In the genomic region with DNA sequence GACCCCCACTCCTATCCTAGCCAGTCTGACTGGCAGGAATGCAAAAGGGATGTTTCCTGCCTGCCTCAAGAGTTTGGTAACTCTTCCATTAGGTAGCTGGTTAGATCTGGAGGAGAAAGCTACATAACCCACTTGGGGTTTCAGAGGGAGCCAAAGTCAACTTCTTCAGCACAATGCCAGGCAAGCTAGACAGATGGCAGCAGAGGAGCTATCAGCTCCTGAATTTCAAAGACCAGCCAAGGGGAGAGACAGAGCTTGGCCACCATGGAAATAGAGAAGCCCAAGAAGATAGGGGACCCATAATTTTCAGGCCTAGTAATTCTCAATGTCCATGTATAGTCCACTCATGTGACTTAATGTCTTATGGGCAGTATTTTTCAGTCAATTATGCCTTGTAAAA, we compare ENCODE assay signal across 19 cellular contexts. TPM values are rescaled to one million over a fixed set of nuclear protein-coding genes. Genes with fewer than 3 reads are reported as not detected.
DNase-seq lines count a peak whose midpoint lies in the region; ATAC-seq and TF ChIP-seq lines count a peak whose summit lies in the region.
"Had no signal": no experiment of that assay in that cellular context is flagged by ENCODE, and none has a peak within 500 bp of the region (broad histone marks: within the 10 kb centered on the region; RNA-seq: fewer than 3 reads in every experiment).

No MANE protein-coding gene starts in this region.

- H3K27ac ChIP-seq in H9 (ENCODE audit: insufficient read length, low read depth, low read length), result no peak overlapping the region
- H3K27ac ChIP-seq in RWPE2 (ENCODE audit: poor library complexity, severe bottlenecking), result no peak overlapping the region
- H3K27ac ChIP-seq in mesenchymal stem cell (ENCODE audit: low read length, poor library complexity, severe bottlenecking), result no peak overlapping the region

- no peak overlapping the region for H3K23ac ChIP-seq in H9 (ENCODE audit: insufficient read length, low read depth, low read length)
- H3K23ac ChIP-seq in mesenchymal stem cell (ENCODE audit: low read length in 2 of 2), result no peak overlapping the region

- TF ChIP-seq CTCF in AG09309 (IDR thresholded peaks at IDR 0.05; ENCODE audit: control insufficient read depth, insufficient read depth, low read depth, low read length, missing control alignments), result peak; percentile 13
- peak; percentile 20; the same call in 1 of the 3 replicates for TF ChIP-seq CTCF in H9 (conservative IDR thresholded peaks at IDR 0.05)
- peak; percentile 14 for TF ChIP-seq CTCF in RWPE2 (IDR thresholded peaks at IDR 0.05; ENCODE audit: poor library complexity, severe bottlenecking)

- H2BK120ac ChIP-seq in H9 (ENCODE audit: low read depth, low read length, poor library complexity, severe bottlenecking) (no peak overlapping the region), mesenchymal stem cell (ENCODE audit: low read depth, low read length) (no peak overlapping the region)

- H3K4me2 ChIP-seq in H9 (ENCODE audit: insufficient read depth, insufficient read length, low read length) (no peak overlapping the region), mesenchymal stem cell (ENCODE audit: low read length, poor library complexity, severe bottlenecking) (no peak overlapping the region)

- H4K91ac ChIP-seq in H9 (ENCODE audit: insufficient read length, low read depth, low read length), result no peak overlapping the region
- H4K91ac ChIP-seq in mesenchymal stem cell (ENCODE audit: low read length), result no peak overlapping the region

- H3K79me2 ChIP-seq in H9 (ENCODE audit: insufficient read depth, low read length), result no peaks in the 10 kb centered on the region

- H3K18ac ChIP-seq in H9 (ENCODE audit: insufficient read length, low read depth, low read length) (no peak overlapping the region), mesenchymal stem cell (ENCODE audit: low read depth in 1 of 2, low read length in 2 of 2) (no peak overlapping the region)

- H2BK15ac ChIP-seq in H9 (ENCODE audit: low read depth, low read length) (no peak overlapping the region), mesenchymal stem cell (ENCODE audit: low read depth, poor library complexity, severe bottlenecking) (no peak overlapping the region)

- H3K4me1 ChIP-seq in H9 (ENCODE audit: insufficient read depth, low read length) (no peaks in the 10 kb centered on the region), RWPE2 (ENCODE audit: insufficient read depth, poor library complexity, severe bottlenecking) (no peaks in the 10 kb centered on the region), mesenchymal stem cell (ENCODE audit: control insufficient read depth, insufficient read depth, low read depth, low read length) (no peaks in the 10 kb centered on the region)

- no peaks in the 10 kb centered on the region for H3K27me3 Mint-ChIP-seq in H9 (ENCODE audit: low read depth)

- no peaks in the 10 kb centered on the region for H3K36me3 ChIP-seq in RWPE2 (ENCODE audit: low read depth)
- no peaks in the 10 kb centered on the region for H3K36me3 ChIP-seq in mesenchymal stem cell (ENCODE audit: control insufficient read depth in 1 of 2, insufficient read depth in 2 of 2, low read depth in 1 of 2, low read length in 2 of 2)

- peaks cover 59 to 68% of the 10 kb centered on the region in 2 experiments for H3K9me3 Mint-ChIP-seq in H9
- H3K9me3 Mint-ChIP-seq: immature natural killer cell had no signal

- H3K14ac ChIP-seq in H9 (ENCODE audit: insufficient read depth, low read length), result no peak overlapping the region
- H3K14ac ChIP-seq in mesenchymal stem cell (ENCODE audit: low read length in 2 of 2), result no peak overlapping the region

- H4K8ac ChIP-seq in H9 (replicated peaks; ENCODE audit: insufficient read length, low read depth, low read length) (no peak overlapping the region), mesenchymal stem cell (ENCODE audit: low read length) (no peak overlapping the region)

- H3K4ac ChIP-seq in H9 (ENCODE audit: low read depth, low read length), result no peak overlapping the region
- no peak overlapping the region for H3K4ac ChIP-seq in mesenchymal stem cell (ENCODE audit: low read depth in 1 of 2, low read length in 2 of 2)

- H3K9ac ChIP-seq in H9 (ENCODE audit: extremely low read depth, insufficient read length, low read length) (no peak overlapping the region), mesenchymal stem cell (ENCODE audit: low read length) (no peak overlapping the region)

- no peak overlapping the region for H3K4me3 ChIP-seq in AG09309 (ENCODE audit: control insufficient read depth, low read depth, low read length)
- no peak overlapping the region for H3K4me3 ChIP-seq in RWPE2 (ENCODE audit: severe bottlenecking)
- no peak overlapping the region for H3K4me3 ChIP-seq in mesenchymal stem cell (ENCODE audit: insufficient read depth in 1 of 2, low read depth in 1 of 2, low read length in 2 of 2)

- H3K4me1 Mint-ChIP-seq in H9, result peaks cover 7 to 9% of the 10 kb centered on the region in 2 experiments; a peak in 3 of 4 replicates
- H3K4me1 Mint-ChIP-seq: B cell, IgD-negative memory B cell, immature natural killer cell had no signal

- intact Hi-C loops in Right ventricle myocardium inferior (cut with DNase I), result no loop called here

- no peak overlapping the region for H3T11ph ChIP-seq in H9 (ENCODE audit: low read length)

- H3K79me1 ChIP-seq in H9 (ENCODE audit: insufficient read depth, low read depth, low read length, poor library complexity, severe bottlenecking) (no peaks in the 10 kb centered on the region), mesenchymal stem cell (replicated peaks; ENCODE audit: low read length, poor library complexity, severe bottlenecking) (no peaks in the 10 kb centered on the region)

- no peak overlapping the region for H3K4me3 Mint-ChIP-seq in H9
- H3K4me3 Mint-ChIP-seq: B cell, IgD-negative memory B cell, immature natural killer cell had no signal

- ATAC-seq in RWPE2 (ENCODE audit: low read depth), result no peak
- no peak for ATAC-seq in HG03342 (IDR thresholded peaks at IDR 0.05; ENCODE audit: unreplicated experiment)
- no peak for ATAC-seq in Right ventricle myocardium inferior

- no peaks in the 10 kb centered on the region for H4K20me1 ChIP-seq in H9 (ENCODE audit: control insufficient read depth, insufficient read depth, insufficient read length)

- H2AK5ac ChIP-seq in H9 (ENCODE audit: insufficient read length, low read length), result no peak overlapping the region
- no peak overlapping the region for H2AK5ac ChIP-seq in mesenchymal stem cell (ENCODE audit: low read length, severe bottlenecking)

- H2BK5ac ChIP-seq in H9 (ENCODE audit: insufficient read length, low read length) (no peak overlapping the region), mesenchymal stem cell (ENCODE audit: low read depth, low read length, poor library complexity, severe bottlenecking) (no peak overlapping the region)

- no peaks in the 10 kb centered on the region for H3K23me2 ChIP-seq in H9 (ENCODE audit: insufficient read length, low read depth, low read length, poor library complexity, severe bottlenecking)

- no peak overlapping the region for H2BK20ac ChIP-seq in H9 (ENCODE audit: low read depth, low read length, poor library complexity, severe bottlenecking)

- no peak overlapping the region for H4K5ac ChIP-seq in H9 (ENCODE audit: insufficient read length, low read depth, low read length)

- H2AFZ ChIP-seq in H9 (ENCODE audit: low read length) (no peak overlapping the region), mesenchymal stem cell (ENCODE audit: low read depth, low read length) (no peak overlapping the region)

- H3K56ac ChIP-seq in H9 (ENCODE audit: insufficient read length, low read depth, low read length), result no peak overlapping the region

- H3K27me3 ChIP-seq in H9 (ENCODE audit: insufficient read depth, low read length), result no peaks in the 10 kb centered on the region
- H3K27me3 ChIP-seq in RWPE2 (ENCODE audit: insufficient read depth, poor library complexity, severe bottlenecking), result no peaks in the 10 kb centered on the region
- peaks cover 0 to 13% of the 10 kb centered on the region in 2 experiments for H3K27me3 ChIP-seq in mesenchymal stem cell (ENCODE audit: control insufficient read depth in 1 of 2, insufficient read depth in 1 of 2, low read length in 2 of 2)

- H3K27ac Mint-ChIP-seq in H9, result no peak overlapping the region
- H3K27ac Mint-ChIP-seq: B cell, immature natural killer cell had no signal

- H3K9me3 ChIP-seq in H9 (ENCODE audit: control insufficient read depth, low read depth, low read length) (peaks cover 20% of the 10 kb centered on the region), RWPE2 (ENCODE audit: severe bottlenecking) (no peaks in the 10 kb centered on the region), mesenchymal stem cell (ENCODE audit: control insufficient read depth, low read length) (peaks cover 4% of the 10 kb centered on the region)

- DNase-seq in AG09309 (ENCODE audit: low read depth) (no peak), H9 (no peak), RWPE2 (ENCODE audit: low spot score) (no peak), fibroblast of peridontal ligament (ENCODE audit: extremely low read depth) (peak; percentile 2), Right ventricle myocardium inferior (ENCODE audit: missing footprints) (no peak), mesenchymal stem cell (no peak), GM19240 (ENCODE audit: insufficient read length, low spot score) (no peak)
- DNase-seq: activated CD4-positive, alpha-beta T cell treated with anti-CD3 and anti-CD28 coated beads for 1 hour; activated CD8-positive, alpha-beta memory T cell treated with anti-CD3 and anti-CD28 coated beads, Interleukin-2, amount 50 U/mL, for 4 hours; activated naive CD4-positive, alpha-beta T cell treated with Interleukin-2 at 50 U/mL for 16 hours; foreskin melanocyte; immature natural killer cell; NCI-H1417; NCI-H345; occipital lobe; stimulated activated CD4-positive, alpha-beta T cell treated with anti-CD3 and anti-CD28 coated beads, Interleukin-4, amount 100 ng/mL, for 4 hours had no signal

- peaks cover 0 to 4% (median 2%) of the 10 kb centered on the region in 3 experiments; a peak in 2 of 7 replicates for H3K36me3 Mint-ChIP-seq in H9 (ENCODE audit: insufficient read depth in 1 of 3, low read depth in 3 of 3)
- H3K36me3 Mint-ChIP-seq: IgD-negative memory B cell, immature natural killer cell had no signal

- H2BK12ac ChIP-seq in H9 (ENCODE audit: insufficient read length, low read depth, low read length), result no peak overlapping the region
- H2BK12ac ChIP-seq in mesenchymal stem cell (ENCODE audit: low read length in 2 of 2), result no peak overlapping the region

RNA-seq across cellular contexts. Expression of a gene that starts 56.4 kb away (rescaled TPM):
- total RNA-seq in H9 (2021) (133 TPM in 2 replicates), Right ventricle myocardium inferior (21.9 TPM)
- polyA plus RNA-seq in mesenchymal stem cell (2013, experiment 1 of 2), result 85.4 TPM
- polyA plus RNA-seq in mesenchymal stem cell (2013, experiment 2 of 2), result 87.5 TPM
